ENCODE assay signal across 8 cellular contexts in the genomic region with DNA sequence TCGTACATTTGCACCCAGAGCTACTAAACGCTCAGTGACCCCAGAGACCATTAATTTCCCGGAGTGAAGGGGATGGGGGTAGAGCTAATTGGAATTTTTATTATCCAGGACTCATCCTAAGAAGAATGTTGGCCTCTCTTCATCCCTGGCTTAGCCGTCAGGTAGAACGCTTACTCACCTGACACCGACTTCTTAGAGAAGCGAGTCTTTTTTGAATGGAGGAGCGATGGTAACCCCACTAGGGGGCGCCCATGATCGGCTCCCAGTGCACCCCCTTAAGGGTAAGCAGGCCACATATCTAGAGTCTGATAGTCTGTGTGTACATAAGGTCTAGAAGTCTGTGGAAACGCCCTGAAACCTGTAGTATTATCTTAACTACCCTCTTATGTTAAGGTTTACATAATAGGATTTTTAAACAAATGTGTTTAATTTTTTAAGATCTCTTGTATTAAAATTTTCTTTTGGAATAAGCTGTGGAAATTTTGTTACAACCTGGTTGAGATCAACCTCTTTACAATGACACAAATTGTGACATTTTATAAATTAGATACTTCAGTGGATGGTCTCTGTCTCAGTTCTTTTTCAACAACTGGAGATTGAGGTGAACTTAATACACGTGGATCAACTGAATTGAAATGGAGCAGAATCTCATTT.
DNase-seq lines count a peak whose midpoint lies in the region; ATAC-seq and TF ChIP-seq lines count a peak whose summit lies in the region.

No MANE protein-coding gene starts in this region.

- no peak for ATAC-seq in GM18511 (IDR thresholded peaks at IDR 0.05; ENCODE audit: unreplicated experiment)
- ATAC-seq in GM18868 (IDR thresholded peaks at IDR 0.05; ENCODE audit: unreplicated experiment), result no peak

- no peaks in the 10 kb centered on the region for H3K9me3 Mint-ChIP-seq in activated naive CD4-positive, alpha-beta T cell treated with anti-CD3 and anti-CD28 coated beads for 36 hours

- H3K4me1 Mint-ChIP-seq in activated naive CD4-positive, alpha-beta T cell treated with anti-CD3 and anti-CD28 coated beads for 36 hours (ENCODE audit: low read depth), result peaks cover 4% of the 10 kb centered on the region

- H3K4me1 ChIP-seq in BLaER1 treated with 17β-estradiol and CSF1 and Interleukin-3, amounts not matched to agents 10 nM and 100 nM, result peaks cover 23 to 33% (median 27%) of the 10 kb centered on the region in 10 experiments
- H3K4me1 ChIP-seq in right atrium auricular region, result no peaks in the 10 kb centered on the region

- TF ChIP-seq CTCF in right atrium auricular region (IDR thresholded peaks at IDR 0.05), result peak; percentile 16 to 63

- H4K20me1 ChIP-seq in BLaER1 treated with 17β-estradiol and CSF1 and Interleukin-3, amounts not matched to agents 10 nM and 100 nM, result peaks cover 0 to 40% (median 0%) of the 10 kb centered on the region in 11 experiments; a peak in 5 of 22 replicates

- no peak overlapping the region for H3K27ac Mint-ChIP-seq in activated naive CD4-positive, alpha-beta T cell treated with anti-CD3 and anti-CD28 coated beads for 36 hours

- peaks cover 0 to 10% (median 0%) of the 10 kb centered on the region in 11 experiments; a peak in 2 of 22 replicates for H3K9me3 ChIP-seq in BLaER1 treated with 17β-estradiol and CSF1 and Interleukin-3, amounts not matched to agents 10 nM and 100 nM (replicated peaks in 1 of 11)
- no peaks in the 10 kb centered on the region for H3K9me3 ChIP-seq in SK-N-MC (ENCODE audit: low read depth, low read length)
- no peaks in the 10 kb centered on the region for H3K9me3 ChIP-seq in right atrium auricular region

- peak overlapping the region; percentile 31 to 82 (median 57) for H3K4me2 ChIP-seq in BLaER1 treated with 17β-estradiol and CSF1 and Interleukin-3, amounts not matched to agents 10 nM and 100 nM

- CTCF ChIA-PET in activated naive CD4-positive, alpha-beta T cell treated with anti-CD3 and anti-CD28 coated beads for 36 hours (lab: Charles Lee), result interaction anchor here (1.2 to 2.5 kb wide), 8 partner anchors 11 to 479 kb away, joined by 3 to 23 read pairs (median 5); no protein-coding TSS in a partner anchor

- DNase-seq in HK-2 (ENCODE audit: unreplicated experiment) (peak; percentile 26), SK-N-MC (ENCODE audit: low read depth, low spot score) (peak; percentile 3), right atrium auricular region (ENCODE audit: low spot score) (peak; percentile 64), smooth muscle cell of the brain vasculature (ENCODE audit: low read depth, low spot score) (peak; percentile 20)
- peak; percentile 84 for DNase-seq in activated naive CD4-positive, alpha-beta T cell treated with anti-CD3 and anti-CD28 coated beads for 36 hours

- H3K36me3 Mint-ChIP-seq in activated naive CD4-positive, alpha-beta T cell treated with anti-CD3 and anti-CD28 coated beads for 36 hours (ENCODE audit: low read depth), result peaks cover 4% of the 10 kb centered on the region

- H3K9ac ChIP-seq in BLaER1 treated with 17β-estradiol and CSF1 and Interleukin-3, amounts not matched to agents 10 nM and 100 nM, result no peak overlapping the region
- H3K9ac ChIP-seq in SK-N-MC (ENCODE audit: insufficient read length), result no peak overlapping the region

- H3K36me3 ChIP-seq in BLaER1 treated with 17β-estradiol and CSF1 and Interleukin-3, amounts not matched to agents 10 nM and 100 nM, result peaks cover 0 to 31% (median 16%) of the 10 kb centered on the region in 11 experiments; a peak in 10 of 22 replicates
- no peaks in the 10 kb centered on the region for H3K36me3 ChIP-seq in SK-N-MC (ENCODE audit: insufficient read depth, low read length)
- no peaks in the 10 kb centered on the region for H3K36me3 ChIP-seq in right atrium auricular region

- H3K27me3 Mint-ChIP-seq in activated naive CD4-positive, alpha-beta T cell treated with anti-CD3 and anti-CD28 coated beads for 36 hours (ENCODE audit: low read depth), result no peaks in the 10 kb centered on the region

- H3K4me3 Mint-ChIP-seq in activated naive CD4-positive, alpha-beta T cell treated with anti-CD3 and anti-CD28 coated beads for 36 hours, result no peak overlapping the region

- H3K27ac ChIP-seq in BLaER1 treated with 17β-estradiol and CSF1 and Interleukin-3, amounts not matched to agents 10 nM and 100 nM, result no peak overlapping the region
- H3K27ac ChIP-seq in SK-N-MC, result no peak overlapping the region
- no peak overlapping the region for H3K27ac ChIP-seq in right atrium auricular region

- peaks cover 0 to 24% (median 0%) of the 10 kb centered on the region in 11 experiments; a peak in 5 of 22 replicates for H3K27me3 ChIP-seq in BLaER1 treated with 17β-estradiol and CSF1 and Interleukin-3, amounts not matched to agents 10 nM and 100 nM
- H3K27me3 ChIP-seq in right atrium auricular region, result no peaks in the 10 kb centered on the region

- intact Hi-C loops in activated naive CD4-positive, alpha-beta T cell treated with anti-CD3 and anti-CD28 coated beads for 36 hours (cut with micrococcal nuclease), result loop anchor here (1.0 to 10.0 kb wide), 5 partner anchors 35 to 245 kb away; no protein-coding TSS in a partner anchor

- H3K4me3 ChIP-seq in BLaER1 treated with 17β-estradiol and CSF1 and Interleukin-3, amounts not matched to agents 10 nM and 100 nM, result no peak overlapping the region
- H3K4me3 ChIP-seq in SK-N-MC, result no peak overlapping the region
- no peak overlapping the region for H3K4me3 ChIP-seq in right atrium auricular region

Comparison
In these comparisons a context has a peak if more than half of its experiments do, and no peak if none do; other contexts are left out.
1. DNase-seq: peak in every context shown above with its lines; median percentile 84 in activated naive CD4-positive, alpha-beta T cell treated with anti-CD3 and anti-CD28 coated beads for 36 hours; 64 in right atrium auricular region; 26 in HK-2; 20 in smooth muscle cell of the brain vasculature; 3 in SK-N-MC.